Comparison of ENCODE assay signal across 8 cellular contexts in the genomic region with DNA sequence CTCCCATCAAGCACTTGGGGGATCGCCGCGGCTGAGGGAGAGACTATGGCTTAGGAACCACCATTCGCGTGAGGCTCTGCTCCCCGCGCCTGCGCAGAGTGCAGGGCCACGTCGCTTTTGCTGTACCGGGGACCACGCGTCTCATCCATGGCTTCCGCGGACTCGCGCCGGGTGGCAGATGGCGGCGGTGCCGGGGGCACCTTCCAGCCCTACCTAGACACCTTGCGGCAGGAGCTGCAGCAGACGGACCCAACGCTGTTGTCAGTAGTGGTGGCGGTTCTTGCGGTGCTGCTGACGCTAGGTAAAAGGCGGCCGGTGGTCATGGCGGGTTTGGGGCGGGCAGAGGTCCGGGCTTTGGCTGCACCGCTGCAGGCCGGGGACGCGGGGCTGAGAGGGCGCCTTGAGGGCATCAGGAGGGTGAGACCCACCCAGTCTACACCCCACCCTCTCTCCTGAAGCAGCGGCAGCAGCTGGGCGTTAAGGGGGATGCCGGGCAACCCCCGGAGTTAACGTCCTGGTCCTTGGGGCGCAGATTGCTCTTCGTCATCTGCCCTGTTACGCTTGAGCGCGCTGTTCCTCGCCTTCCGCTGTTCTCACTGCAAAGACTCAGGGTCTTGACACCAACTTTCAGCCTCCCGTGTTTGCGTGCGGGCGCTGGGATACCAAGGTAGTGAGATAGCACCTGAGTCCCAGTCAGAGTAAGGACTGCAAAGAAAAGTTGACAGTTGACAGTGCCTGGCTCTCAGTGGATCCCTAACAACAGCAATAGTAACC. TPM values are rescaled to one million over a fixed set of nuclear protein-coding genes. Genes with fewer than 3 reads are reported as not detected.
DNase-seq lines count a peak whose midpoint lies in the region; FAIRE-seq and TF ChIP-seq lines count a peak whose summit lies in the region.

Gene SRPRB, plus strand, starts transcription at position 114 of the 774 bp plus-strand sequence. Its CDS starts 34 bp downstream, at position 148.

- no peak within 1 kb of the TSS for H2BK120ac ChIP-seq in neuronal stem cell (ENCODE audit: low read depth, low read length)

- no peak within 1 kb of the TSS for H4K8ac ChIP-seq in neuronal stem cell (ENCODE audit: low read depth, low read length)

- no peak within 1 kb of the TSS for H4K91ac ChIP-seq in neuronal stem cell (ENCODE audit: low read depth, low read length, poor library complexity)

- no peak within 1 kb of the TSS for H2BK12ac ChIP-seq in neuronal stem cell (ENCODE audit: low read length)

- no peak within 1 kb of the TSS for H2BK15ac ChIP-seq in neuronal stem cell (ENCODE audit: low read length)

- H3K14ac ChIP-seq in neuronal stem cell (ENCODE audit: low read length) = no peak within 1 kb of the TSS

- TF ChIP-seq CTCF in HFF-Myc (IDR thresholded peaks at IDR 0.05; ENCODE audit: low read depth, low read length, missing control alignments) = no peak

- peak within 1 kb of the TSS; percentile 93 for H3K9ac ChIP-seq in neuronal stem cell (ENCODE audit: low read depth, low read length, poor library complexity)
- peak within 1 kb of the TSS; percentile 58 to 88 (median 75) for H3K9ac ChIP-seq in subcutaneous abdominal adipose tissue (ENCODE audit: low read length in 5 of 5)

- H3K9me3 ChIP-seq in SJSA1 (replicated peaks) = no peaks in the 10 kb centered on the region
- H3K9me3 ChIP-seq in neuronal stem cell (replicated peaks in 1 of 2; ENCODE audit: control insufficient read depth in 2 of 2, insufficient read depth in 1 of 2, low read depth in 1 of 2, low read length in 2 of 2) = no peaks in the 10 kb centered on the region
- H3K9me3 ChIP-seq in subcutaneous abdominal adipose tissue (ENCODE audit: control insufficient read depth in 5 of 5, low read length in 5 of 5) = no peaks in the 10 kb centered on the region

- H3K36me3 ChIP-seq in SJSA1 (peaks cover 32% of the 10 kb centered on the region), neuronal stem cell (replicated peaks in 1 of 2; ENCODE audit: control insufficient read depth in 2 of 2, insufficient read depth in 2 of 2, low read length in 2 of 2) (peaks cover 5 to 31% of the 10 kb centered on the region in 2 donors), subcutaneous abdominal adipose tissue (ENCODE audit: control insufficient read depth in 5 of 5, insufficient read depth in 5 of 5, low read length in 5 of 5) (peaks cover under 1 to 16% (median 12%) of the 10 kb centered on the region in 5 donors)

- WGBS in neuronal stem cell (ENCODE audit: extremely low coverage in 2 of 2, insufficient read length in 2 of 2, insufficient replicate concordance in 1 of 2), 2 donors = no CpG with 5 or more reads among the region's 53 CpGs

- H3K18ac ChIP-seq in neuronal stem cell (ENCODE audit: low read length) = peak within 1 kb of the TSS; percentile 45

- H3K27me3 ChIP-seq in SJSA1 (replicated peaks) = no peaks in the 10 kb centered on the region
- peaks cover 0 to 6% (median 0%) of the 10 kb centered on the region in 3 experiments for H3K27me3 ChIP-seq in neuronal stem cell (ENCODE audit: control insufficient read depth in 3 of 3, insufficient read depth in 3 of 3, low read depth in 1 of 3, low read length in 3 of 3)
- no peaks in the 10 kb centered on the region for H3K27me3 ChIP-seq in subcutaneous abdominal adipose tissue (ENCODE audit: control insufficient read depth in 5 of 5, insufficient read depth in 4 of 5, low read length in 5 of 5)

- H2BK5ac ChIP-seq in neuronal stem cell (ENCODE audit: low read length) = no peak within 1 kb of the TSS

- no peak within 1 kb of the TSS for H3K27ac ChIP-seq in SJSA1
- no peak within 1 kb of the TSS for H3K27ac ChIP-seq in neuronal stem cell (replicated peaks; ENCODE audit: low read length)
- peak within 1 kb of the TSS; percentile 65 for H3K27ac ChIP-seq in subcutaneous abdominal adipose tissue (ENCODE audit: low read depth, low read length)

- FAIRE-seq in frontal cortex (lab: Jason Lieb, UNC) = no peak

- DNase-seq in GM04503 (ENCODE audit: low read depth) (peak; percentile 67), HFF-Myc (ENCODE audit: extremely low read depth, low read depth) (peak; percentile 73), MV-4-11 (lab: John Stamatoyannopoulos, UW) (peak; percentile 91), SJSA1 (ENCODE audit: low read depth in 1 of 2, low spot score in 2 of 2) (peak; percentile 85 to 92), frontal cortex (ENCODE audit: low spot score in 2 of 2) (peak; percentile 82 to 93), neuronal stem cell (ENCODE audit: low spot score) (peak; percentile 89)
- peak; percentile 87 to 93 (median 90) for DNase-seq in activated naive CD4-positive, alpha-beta T cell (lab: John Stamatoyannopoulos, UW)

- H3K23ac ChIP-seq in neuronal stem cell (ENCODE audit: low read depth, low read length, poor library complexity) = peak within 1 kb of the TSS; percentile 65

- peak within 1 kb of the TSS; percentile 69 for H3K4me2 ChIP-seq in neuronal stem cell (ENCODE audit: insufficient read depth, low read length, poor library complexity, severe bottlenecking)

- H3K4me3 ChIP-seq in HFF-Myc (replicated peaks; ENCODE audit: low read depth, low read length) (peak within 1 kb of the TSS; percentile 84), SJSA1 (peak within 1 kb of the TSS; percentile 86), neuronal stem cell (ENCODE audit: low read length in 2 of 2) (peak within 1 kb of the TSS; percentile 85 to 93), subcutaneous abdominal adipose tissue (ENCODE audit: low read depth in 1 of 5, low read length in 5 of 5) (peak within 1 kb of the TSS; percentile 88 to 98 (median 98))

- H3K4me1 ChIP-seq in SJSA1 (replicated peaks) = no peaks in the 10 kb centered on the region
- H3K4me1 ChIP-seq in neuronal stem cell (ENCODE audit: control insufficient read depth in 2 of 2, insufficient read depth in 1 of 2, low read depth in 1 of 2, low read length in 2 of 2) = peaks cover 0 to 6% of the 10 kb centered on the region in 2 donors
- peaks cover 2 to 16% (median 14%) of the 10 kb centered on the region in 5 donors for H3K4me1 ChIP-seq in subcutaneous abdominal adipose tissue (ENCODE audit: control insufficient read depth in 5 of 5, insufficient read depth in 5 of 5, low read length in 5 of 5)

- H3K4ac ChIP-seq in neuronal stem cell (ENCODE audit: low read length) = no peak within 1 kb of the TSS

- peak within 1 kb of the TSS; percentile 93 for H2AFZ ChIP-seq in neuronal stem cell (ENCODE audit: low read length)

- H3K79me1 ChIP-seq in neuronal stem cell (ENCODE audit: low read depth, low read length) = no peaks in the 10 kb centered on the region

- H2AK5ac ChIP-seq in neuronal stem cell (ENCODE audit: low read depth, low read length) = no peak within 1 kb of the TSS

RNA-seq across cellular contexts. Expression of gene SRPRB, which starts in this region (rescaled TPM):
- total RNA-seq in SJSA1 (2014; rRNA removed; shearing (Covaris generic)) = 63.1 and 69.9 TPM in 2 replicates
- total RNA-seq in frontal cortex = 42.8 TPM
- 17.1 TPM for polyA plus RNA-seq in neuronal stem cell (2013, experiment 1 of 2)
- polyA plus RNA-seq in neuronal stem cell (2013, experiment 2 of 2) = 18.9 TPM
